8 cellular contexts compared by ENCODE assay signal in the genomic region with DNA sequence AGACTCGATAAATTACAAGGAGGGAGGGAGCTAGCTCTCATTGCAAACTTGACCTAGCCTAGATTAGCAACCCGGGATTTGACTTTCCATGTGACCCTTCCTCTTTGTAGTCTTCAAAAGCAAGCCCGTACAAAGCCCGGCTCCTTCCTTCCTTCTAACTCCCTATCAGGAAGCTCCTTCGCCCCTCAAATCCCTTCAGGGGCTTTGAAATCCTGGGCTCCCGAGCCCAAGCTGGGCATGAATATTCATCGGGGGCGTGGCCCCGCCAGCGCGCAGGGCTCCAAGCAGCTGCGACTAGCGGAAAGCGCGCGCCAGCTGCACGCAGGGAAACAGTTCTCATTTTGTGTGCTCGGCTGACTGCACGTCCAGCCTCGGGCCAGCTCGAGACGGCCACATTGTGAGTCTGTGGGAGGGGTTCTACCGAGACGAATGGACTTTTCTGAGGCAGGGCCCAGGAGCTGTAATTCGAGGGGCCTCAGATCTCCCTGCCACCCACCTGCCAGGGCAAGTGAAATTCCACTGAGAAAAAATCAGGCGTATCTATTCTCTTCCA.
A peak's percentile ranks its signal among the peaks of the same experiment; 100 is the strongest.
DNase-seq lines count a peak whose midpoint lies in the region; ATAC-seq and TF ChIP-seq lines count a peak whose summit lies in the region.

No MANE protein-coding gene starts in this region.

- POLR2A ChIA-PET in AG04450 (lab: Yijun Ruan, JAX) = no interaction called here

- TF ChIP-seq CTCF in AG04450 (IDR thresholded peaks at IDR 0.05; ENCODE audit: low read depth, low read length) = 0 out of 2 replicates have a peak, but pooled peaks have one; percentile 5
- TF ChIP-seq CTCF in coronary artery (IDR thresholded peaks at IDR 0.05) = no peak

- DNase-seq in AG04450 (ENCODE audit: low read depth, low spot score) (peak; percentile 10), NCI-H2107 treated with DMSO at 0.1 percent for 48 hours (lab: John Stamatoyannopoulos, UW; ENCODE audit: unreplicated experiment) (peak; percentile 68), coronary artery (ENCODE audit: low spot score) (peak; percentile 83), kidney tubule cell (ENCODE audit: low spot score) (peak; percentile 68)
- peak; percentile 22 for DNase-seq in activated CD4-positive, CD25-positive, alpha-beta regulatory T cell treated with anti-CD3 and anti-CD28 coated beads, Interleukin-2, amount 50 U/mL, for 16 hours (ENCODE audit: low read depth, low spot score)
- DNase-seq in stimulated activated CD4-positive, alpha-beta T cell treated with anti-CD3 and anti-CD28 coated beads, Interleukin-15, amount 100 ng/mL, for 24 hours = peak; percentile 79

- CTCF ChIA-PET in AG04450 (lab: Charles Lee) = interaction anchor here (1.4 kb wide), 1 partner anchor 103 kb away, joined by 8 read pairs; no protein-coding TSS in a partner anchor

- H3K27me3 ChIP-seq in AG04450 (ENCODE audit: control insufficient read depth, insufficient read depth, low read length) = peaks cover 15% of the 10 kb centered on the region

- H3K27ac ChIP-seq in AG04450 (ENCODE audit: low read depth, low read length) = no peak overlapping the region
- H3K27ac ChIP-seq in coronary artery = peak overlapping the region; percentile 32 to 76

- H3K4me3 ChIP-seq in AG04450 (ENCODE audit: low read depth, low read length) = peak overlapping the region; percentile 51
- peak overlapping the region; percentile 70 for H3K4me3 ChIP-seq in coronary artery

- no peaks in the 10 kb centered on the region for H3K9me3 ChIP-seq in AG04450 (ENCODE audit: control insufficient read depth, insufficient read depth, low read length)

- ATAC-seq in GM18868 (IDR thresholded peaks at IDR 0.05; ENCODE audit: unreplicated experiment) = peak; percentile 98
- ATAC-seq in HG03066 (IDR thresholded peaks at IDR 0.05; ENCODE audit: low read depth, unreplicated experiment) = peak; percentile 95

Comparison
In these comparisons a context has a peak if more than half of its experiments do, and no peak if none do; other contexts are left out.
1. DNase-seq: peak in every context shown above with its lines; median percentile 83 in coronary artery; 79 in stimulated activated CD4-positive, alpha-beta T cell treated with anti-CD3 and anti-CD28 coated beads, Interleukin-15, amount 100 ng/mL, for 24 hours; 68 in NCI-H2107 treated with DMSO at 0.1 percent for 48 hours; 68 in kidney tubule cell; 22 in activated CD4-positive, CD25-positive, alpha-beta regulatory T cell treated with anti-CD3 and anti-CD28 coated beads, Interleukin-2, amount 50 U/mL, for 16 hours; 10 in AG04450.